In the genomic region with DNA sequence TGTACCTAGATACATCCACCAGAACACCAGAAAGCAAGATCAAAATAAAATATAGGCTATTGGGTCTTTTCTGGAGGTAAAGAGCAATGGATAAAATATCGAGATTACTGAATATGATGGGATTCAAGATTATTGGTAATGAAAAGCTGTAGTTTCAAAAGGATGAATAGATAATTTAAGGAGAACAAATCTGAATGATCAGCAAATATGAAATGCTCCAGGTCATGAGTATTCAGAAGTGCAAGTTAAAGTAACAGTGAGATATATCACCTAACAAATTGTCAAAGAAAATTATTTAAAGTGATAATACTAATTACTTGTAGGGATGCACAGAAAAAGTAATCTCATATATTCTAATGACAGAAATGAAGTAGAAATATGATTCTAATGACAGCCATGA, we compare ENCODE assay signal across 34 cellular contexts.
DNase-seq lines count a peak whose midpoint lies in the region; ATAC-seq, FAIRE-seq and TF ChIP-seq lines count a peak whose summit lies in the region.
"Had no signal": no experiment of that assay in that cellular context is flagged by ENCODE, and none has a peak within 500 bp of the region (broad histone marks: within the 10 kb centered on the region; RNA-seq: fewer than 3 reads in every experiment).

No MANE protein-coding gene starts in this region.

- CTCF ChIA-PET in HepG2 (lab: Yijun Ruan, JAX; ENCODE audit: low intra/inter-chr PET ratio, low total read pairs) (no interaction called here), A549 (lab: Yijun Ruan, JAX) (no interaction called here), IMR-90 (lab: Yijun Ruan, JAX) (interaction anchor here (1.7 kb wide), 1 partner anchor 959 kb away, joined by 4 read pairs; no protein-coding TSS in a partner anchor), K562 (lab: Yijun Ruan, JAX; ENCODE audit: low intra/inter-chr PET ratio) (no interaction called here), OCI-LY7 (lab: Charles Lee; ENCODE audit: unreplicated experiment) (no interaction called here), PC-9 (lab: Charles Lee) (no interaction called here)

- in situ Hi-C loops in HepG2 (cut with HindIII; ENCODE audit: extremely low pct_ligation_motif_present, low pct_unique_long_range_greater_than_20kb) (no loop called here), IMR-90 (cut with MboI; ENCODE audit: low sequenced_read_pairs) (loop anchor here (25.0 kb wide), 2 partner anchors 590 to 890 kb away; no protein-coding TSS in a partner anchor), K562 (cut with MboI) (no loop called here)

- POLR2A ChIA-PET in HepG2 (lab: Yijun Ruan, JAX): no interaction called here
- POLR2A ChIA-PET in A549 (lab: Yijun Ruan, JAX): no interaction called here
- POLR2A ChIA-PET in IMR-90 (lab: Charles Lee; ENCODE audit: unreplicated experiment): no interaction called here
- POLR2A ChIA-PET in K562 (lab: Yijun Ruan, JAX): no interaction called here
- POLR2A ChIA-PET in OCI-LY7 (lab: Charles Lee): interaction anchor here (0.5 to 0.8 kb wide), 2 partner anchors 10 to 1069 kb away, joined by 3 read pairs; no protein-coding TSS in a partner anchor
- POLR2A ChIA-PET in PC-9 (lab: Charles Lee; ENCODE audit: unreplicated experiment): no interaction called here

- TF ChIP-seq CTCF in HepG2 (CRISPR knock-in tag; IDR thresholded peaks at IDR 0.05): no peak
- no peak for TF ChIP-seq CTCF in right lobe of liver (IDR thresholded peaks at IDR 0.05)
- TF ChIP-seq CTCF in A549 (IDR thresholded peaks at IDR 0.05): no peak
- no peak for TF ChIP-seq CTCF in IMR-90 (conservative IDR thresholded peaks at IDR 0.05; ENCODE audit: low read depth, low read length)
- no peak for TF ChIP-seq CTCF in K562 (IDR thresholded peaks at IDR 0.05 in 2 of 3, conservative IDR thresholded peaks at IDR 0.05 in 1 of 3; ENCODE audit: insufficient read depth in 2 of 3, low read depth in 1 of 3, low read length in 3 of 3)
- no peak for TF ChIP-seq CTCF in OCI-LY7 (conservative IDR thresholded peaks at IDR 0.05; ENCODE audit: low read length)
- no peak for TF ChIP-seq CTCF in PC-9 (conservative IDR thresholded peaks at IDR 0.05)

- H3K4me2 ChIP-seq in HepG2 (ENCODE audit: low read depth, low read length) (no peak overlapping the region), A549 (no peak overlapping the region), IMR-90 (ENCODE audit: low read depth, low read length) (no peak overlapping the region), K562 (ENCODE audit: insufficient read depth, low read length) (no peak overlapping the region), OCI-LY7 (ENCODE audit: low read length) (no peak overlapping the region), PC-9 (no peak overlapping the region)
- H3K4me2 ChIP-seq: BLaER1; BLaER1 treated with 17β-estradiol and CSF1 and Interleukin-3, amounts not matched to agents 10 nM and 100 nM had no signal

- H3K36me3 ChIP-seq in HepG2 (replicated peaks in 1 of 2; ENCODE audit: control insufficient read depth in 1 of 2, insufficient read depth in 2 of 2, low read length in 2 of 2): no peaks in the 10 kb centered on the region
- H3K36me3 ChIP-seq in right lobe of liver: no peaks in the 10 kb centered on the region
- no peaks in the 10 kb centered on the region for H3K36me3 ChIP-seq in IMR-90 (ENCODE audit: control insufficient read depth, insufficient read depth, low read length)
- H3K36me3 ChIP-seq in K562 (ENCODE audit: control insufficient read depth, insufficient read depth, low read length): no peaks in the 10 kb centered on the region
- H3K36me3 ChIP-seq in OCI-LY7 (ENCODE audit: insufficient read depth, low read length): no peaks in the 10 kb centered on the region
- no peaks in the 10 kb centered on the region for H3K36me3 ChIP-seq in PC-9 (ENCODE audit: low read depth)
- H3K36me3 ChIP-seq: BE2C; BLaER1; BLaER1 treated with 17β-estradiol and CSF1 and Interleukin-3, amounts not matched to agents 10 nM and 100 nM had no signal

- no peak overlapping the region for H2BK120ac ChIP-seq in IMR-90 (ENCODE audit: low read depth, low read length)

- H3K79me1 ChIP-seq in IMR-90 (ENCODE audit: low read depth in 1 of 2, low read length in 2 of 2): no peaks in the 10 kb centered on the region

- no peak overlapping the region for H4K91ac ChIP-seq in IMR-90 (ENCODE audit: insufficient read depth, low read depth, low read length)

- H2AFZ ChIP-seq in HepG2 (ENCODE audit: low read length) (no peak overlapping the region), IMR-90 (replicated peaks; ENCODE audit: low read length, poor library complexity) (no peak overlapping the region), K562 (ENCODE audit: low read depth, low read length) (no peak overlapping the region), OCI-LY7 (ENCODE audit: low read length) (no peak overlapping the region), PC-9 (no peak overlapping the region)

- no peak overlapping the region for H3K56ac ChIP-seq in IMR-90 (ENCODE audit: extremely low read depth, insufficient read depth, low read length)

- H3K79me2 ChIP-seq in HepG2 (ENCODE audit: insufficient read depth, low read length): no peaks in the 10 kb centered on the region
- no peaks in the 10 kb centered on the region for H3K79me2 ChIP-seq in K562 (ENCODE audit: control insufficient read depth, insufficient read depth, low read length)
- H3K79me2 ChIP-seq in OCI-LY7 (ENCODE audit: insufficient read depth, low read depth, low read length): no peaks in the 10 kb centered on the region
- no peaks in the 10 kb centered on the region for H3K79me2 ChIP-seq in PC-9 (ENCODE audit: low read depth)

- no peak overlapping the region for H2AK9ac ChIP-seq in IMR-90 (replicated peaks; ENCODE audit: low read depth, low read length, poor library complexity)

- no peak overlapping the region for H4K5ac ChIP-seq in IMR-90 (ENCODE audit: low read depth, low read length)

- ATAC-seq in HepG2: no peak
- ATAC-seq in right lobe of liver: no peak
- ATAC-seq in A549: no peak
- no peak for ATAC-seq in IMR-90 (ENCODE audit: low read depth)
- no peak for ATAC-seq in K562
- ATAC-seq: CD8-positive, alpha-beta T cell had no signal

- H3K18ac ChIP-seq in IMR-90 (ENCODE audit: low read depth, low read length): no peak overlapping the region

- no peak overlapping the region for H2AK5ac ChIP-seq in IMR-90 (ENCODE audit: low read depth, low read length)

- 6% methylated on average over 1 of the region's 1 CpG for WGBS in HepG2 (ENCODE audit: low lambda C conversion rate)
- 75% methylated on average over 1 of the region's 1 CpG for WGBS in right lobe of liver (ENCODE audit: insufficient coverage, low coverage, low lambda C conversion rate, missing lambda C conversion rate)
- WGBS in A549 (ENCODE audit: missing lambda C conversion rate): 18% methylated on average over 1 of the region's 1 CpG
- no CpG with 5 or more reads among the region's 1 CpG for WGBS in IMR-90 (ENCODE audit: extremely low coverage in 2 of 2, insufficient read length in 1 of 2), 2 experiments
- 0% methylated on average over 1 of the region's 1 CpG for WGBS in K562 (ENCODE audit: insufficient coverage, low coverage, missing lambda C conversion rate)

- TF ChIP-seq EP300 in HepG2 (IDR thresholded peaks at IDR 0.05; ENCODE audit: low read depth in 2 of 2, low read length in 2 of 2): no peak
- no peak for TF ChIP-seq EP300 in HepG2 (CRISPR knock-in tag; IDR thresholded peaks at IDR 0.05; ENCODE audit: borderline replicate concordance)
- TF ChIP-seq EP300 in A549 (IDR thresholded peaks at IDR 0.05): no peak
- TF ChIP-seq EP300 in K562 (IDR thresholded peaks at IDR 0.05; ENCODE audit: low read length): no peak

- TF ChIP-seq POLR2A in HepG2 (IDR thresholded peaks at IDR 0.05; ENCODE audit: insufficient read depth in 1 of 2, low read depth in 2 of 2, low read length in 2 of 2): no peak
- no peak for TF ChIP-seq POLR2A in right lobe of liver (IDR thresholded peaks at IDR 0.05)
- no peak for TF ChIP-seq POLR2A in A549 (IDR thresholded peaks at IDR 0.05; ENCODE audit: low read length)
- TF ChIP-seq POLR2A in IMR-90 (IDR thresholded peaks at IDR 0.05; ENCODE audit: low read depth, low read length): no peak
- no peak for TF ChIP-seq POLR2A in K562 (conservative IDR thresholded peaks at IDR 0.05)
- TF ChIP-seq POLR2A in erythroblast (IDR thresholded peaks at IDR 0.05; ENCODE audit: low read length): no peak

- no peak overlapping the region for H3K9ac ChIP-seq in HepG2 (ENCODE audit: insufficient read depth, low read depth, low read length)
- no peak overlapping the region for H3K9ac ChIP-seq in IMR-90 (ENCODE audit: low read depth, low read length)
- no peak overlapping the region for H3K9ac ChIP-seq in K562 (ENCODE audit: insufficient read depth in 1 of 2, low read depth in 2 of 2, low read length in 2 of 2)
- H3K9ac ChIP-seq: BLaER1; BLaER1 treated with 17β-estradiol and CSF1 and Interleukin-3, amounts not matched to agents 10 nM and 100 nM had no signal

- no peak overlapping the region for H2BK5ac ChIP-seq in IMR-90 (ENCODE audit: low read depth, low read length, poor library complexity, severe bottlenecking)

- no peak overlapping the region for H3K14ac ChIP-seq in IMR-90 (replicated peaks; ENCODE audit: low read depth, low read length)

- H3K9me3 ChIP-seq in HepG2 (ENCODE audit: low read length): no peaks in the 10 kb centered on the region
- no peaks in the 10 kb centered on the region for H3K9me3 ChIP-seq in right lobe of liver
- no peaks in the 10 kb centered on the region for H3K9me3 ChIP-seq in A549
- H3K9me3 ChIP-seq in IMR-90 (ENCODE audit: control insufficient read depth, insufficient read depth, low read length): no peaks in the 10 kb centered on the region
- H3K9me3 ChIP-seq in K562 (replicated peaks; ENCODE audit: control insufficient read depth, insufficient read depth, low read depth, low read length): no peaks in the 10 kb centered on the region
- no peaks in the 10 kb centered on the region for H3K9me3 ChIP-seq in OCI-LY7 (ENCODE audit: low read length)
- H3K9me3 ChIP-seq in PC-9 (ENCODE audit: insufficient read depth, low read depth): no peaks in the 10 kb centered on the region
- H3K9me3 ChIP-seq: BE2C, BLaER1, Caco-2 had no signal

- H3K27ac ChIP-seq in HepG2 (ENCODE audit: extremely low read length, insufficient read depth, low read length): no peak overlapping the region
- H3K27ac ChIP-seq in right lobe of liver: no peak overlapping the region
- H3K27ac ChIP-seq in A549: no peak overlapping the region
- no peak overlapping the region for H3K27ac ChIP-seq in IMR-90 (ENCODE audit: insufficient read depth, low read length)
- H3K27ac ChIP-seq in K562 (ENCODE audit: extremely low read depth, low read depth, low read length): no peak overlapping the region
- no peak overlapping the region for H3K27ac ChIP-seq in OCI-LY7 (ENCODE audit: low read depth, low read length, poor library complexity, severe bottlenecking)
- no peak overlapping the region for H3K27ac ChIP-seq in PC-9
- H3K27ac ChIP-seq: 22Rv1; BLaER1; BLaER1 treated with 17β-estradiol and CSF1 and Interleukin-3, amounts not matched to agents 10 nM and 100 nM; C4-2B had no signal

- H3K9me1 ChIP-seq in IMR-90 (ENCODE audit: insufficient read depth, low read length): 0 out of 2 replicates have a peak, but pooled peaks cover 5% of the 10 kb centered on the region
- no peaks in the 10 kb centered on the region for H3K9me1 ChIP-seq in K562 (ENCODE audit: control insufficient read depth, insufficient read depth, low read length)

- TF ChIP-seq RAD21 in HepG2 (CRISPR knock-in tag; IDR thresholded peaks at IDR 0.05): no peak
- no peak for TF ChIP-seq RAD21 in A549 (conservative IDR thresholded peaks at IDR 0.05 in 1 of 2, IDR thresholded peaks at IDR 0.05 in 1 of 2)
- no peak for TF ChIP-seq RAD21 in IMR-90 (IDR thresholded peaks at IDR 0.05; ENCODE audit: low read length)
- no peak for TF ChIP-seq RAD21 in K562 (CRISPR knock-in tag; conservative IDR thresholded peaks at IDR 0.05 in 1 of 2, IDR thresholded peaks at IDR 0.05 in 1 of 2)

- H4K20me1 ChIP-seq in HepG2 (ENCODE audit: insufficient read depth, low read length) (no peaks in the 10 kb centered on the region), IMR-90 (ENCODE audit: insufficient read depth, low read length) (no peaks in the 10 kb centered on the region), K562 (replicated peaks; ENCODE audit: control insufficient read depth, insufficient read depth, low read length) (no peaks in the 10 kb centered on the region), OCI-LY7 (ENCODE audit: insufficient read depth, low read length) (no peaks in the 10 kb centered on the region), PC-9 (ENCODE audit: insufficient read depth) (no peaks in the 10 kb centered on the region)
- H4K20me1 ChIP-seq: BLaER1; BLaER1 treated with 17β-estradiol and CSF1 and Interleukin-3, amounts not matched to agents 10 nM and 100 nM had no signal

- no peak overlapping the region for H4K8ac ChIP-seq in IMR-90 (ENCODE audit: low read depth in 2 of 2, low read length in 2 of 2)

- H3F3A ChIP-seq in PC-9 (ENCODE audit: insufficient read depth, low read depth): no peaks in the 10 kb centered on the region

- H3K23ac ChIP-seq in IMR-90 (ENCODE audit: low read depth, low read length): no peak overlapping the region

- no peak overlapping the region for H3K4ac ChIP-seq in IMR-90 (ENCODE audit: low read depth, low read length)

- no TSS peak for BruUV-seq in HepG2 (replicated peaks; lab: Mats Ljungman, UMichigan)
- no TSS peak for BruUV-seq in IMR-90 (replicated peaks; lab: Mats Ljungman, UMichigan)
- no TSS peak for BruUV-seq in K562 (replicated peaks; lab: Mats Ljungman, UMichigan)
- no TSS peak for BruUV-seq in OCI-LY7 (replicated peaks; lab: Mats Ljungman, UMichigan)
- no TSS peak for BruUV-seq in PC-9 (replicated peaks; lab: Mats Ljungman, UMichigan)

- dilution Hi-C loops in IMR-90 (cut with HindIII; ENCODE audit: low sequenced_read_pairs, unreplicated experiment): no loop called here

- H3K4me1 ChIP-seq in HepG2 (ENCODE audit: insufficient read depth, low read length) (no peaks in the 10 kb centered on the region), right lobe of liver (no peaks in the 10 kb centered on the region), A549 (no peaks in the 10 kb centered on the region), IMR-90 (ENCODE audit: control insufficient read depth, insufficient read depth, low read length) (peaks cover 4% of the 10 kb centered on the region), K562 (replicated peaks in 1 of 2; ENCODE audit: control insufficient read depth in 2 of 2, insufficient read depth in 2 of 2, low read length in 2 of 2) (no peaks in the 10 kb centered on the region), OCI-LY7 (ENCODE audit: insufficient read depth, low read length, poor library complexity, severe bottlenecking) (no peaks in the 10 kb centered on the region), PC-9 (replicated peaks; ENCODE audit: insufficient read depth) (no peaks in the 10 kb centered on the region)
- H3K4me1 ChIP-seq: BE2C; BLaER1; BLaER1 treated with 17β-estradiol and CSF1 and Interleukin-3, amounts not matched to agents 10 nM and 100 nM; Caco-2 had no signal

- H2BK15ac ChIP-seq in IMR-90 (ENCODE audit: low read depth, low read length): no peak overlapping the region

- FAIRE-seq in HepG2 (lab: Jason Lieb, UNC) (no peak), A549 (lab: Jason Lieb, UNC) (no peak), K562 (lab: Jason Lieb, UNC) (no peak)
- FAIRE-seq: A204.1, D721Med had no signal

- intact Hi-C loops in HepG2 (cut with micrococcal nuclease; ENCODE audit: unreplicated experiment) (no loop called here), right lobe of liver (cut with DNase I) (no loop called here), IMR-90 (cut with micrococcal nuclease) (no loop called here), K562 (cut with micrococcal nuclease) (no loop called here), OCI-LY7 (cut with micrococcal nuclease; ENCODE audit: unreplicated experiment) (no loop called here), PC-9 (cut with micrococcal nuclease; ENCODE audit: unreplicated experiment) (no loop called here)

- DNase-seq in HepG2 (ENCODE audit: low spot score) (no peak), right lobe of liver (no peak), A549 (ENCODE audit: low read depth in 1 of 2, low spot score in 1 of 2) (no peak), IMR-90 (no peak), K562 (ENCODE audit: extremely low read depth in 1 of 4, low spot score in 3 of 4) (no peak), OCI-LY7 (ENCODE audit: low spot score) (no peak), erythroblast (lab: John Stamatoyannopoulos, UW) (no peak), PC-9 (no peak)
- DNase-seq: 8988T; ACHN; AML-193; BE2C; C1 segment of cervical spinal cord; Caco-2; Calu3; CD4-positive, alpha-beta memory T cell; CD4-positive, alpha-beta T cell; CD4-positive, CD25-positive, alpha-beta regulatory T cell; CD8-positive, alpha-beta memory T cell; CD8-positive, alpha-beta T cell; COR-L47; DMS 273 treated with DMSO at 0.1 percent for 48 hours; DMS153; DMS53; DMS79; DMS79 treated with DMSO at 0.1 percent for 48 hours; DND-41; EL had no signal

- H2BK20ac ChIP-seq in IMR-90 (ENCODE audit: low read depth, low read length): no peak overlapping the region

- no peaks in the 10 kb centered on the region for H3K27me3 ChIP-seq in HepG2 (ENCODE audit: control insufficient read depth in 1 of 2, insufficient read depth in 2 of 2, low read length in 2 of 2)
- no peaks in the 10 kb centered on the region for H3K27me3 ChIP-seq in right lobe of liver
- H3K27me3 ChIP-seq in IMR-90 (ENCODE audit: control insufficient read depth, insufficient read depth, low read length): no peaks in the 10 kb centered on the region
- no peaks in the 10 kb centered on the region for H3K27me3 ChIP-seq in K562 (ENCODE audit: control insufficient read depth in 2 of 2, insufficient read depth in 2 of 2, low read length in 2 of 2)
- no peaks in the 10 kb centered on the region; the same call in 1 of the 2 replicates for H3K27me3 ChIP-seq in PC-9 (ENCODE audit: insufficient read depth, low read depth)
- H3K27me3 ChIP-seq: BE2C; BLaER1; BLaER1 treated with 17β-estradiol and CSF1 and Interleukin-3, amounts not matched to agents 10 nM and 100 nM had no signal

- H3K9me2 ChIP-seq in OCI-LY7 (ENCODE audit: insufficient read depth, low read length) (no peaks in the 10 kb centered on the region), PC-9 (ENCODE audit: insufficient read depth) (no peaks in the 10 kb centered on the region)

- H3K4me3 ChIP-seq in HepG2 (replicated peaks in 1 of 3; ENCODE audit: insufficient read depth in 1 of 3, low read depth in 2 of 3, low read length in 3 of 3) (no peak overlapping the region), right lobe of liver (no peak overlapping the region), A549 (no peak overlapping the region), IMR-90 (ENCODE audit: insufficient read depth, low read depth, low read length) (no peak overlapping the region), K562 (no peak overlapping the region), OCI-LY7 (ENCODE audit: low read depth, low read length, poor library complexity, severe bottlenecking) (no peak overlapping the region), PC-9 (no peak overlapping the region)
- H3K4me3 ChIP-seq: BLaER1; BLaER1 treated with 17β-estradiol and CSF1 and Interleukin-3, amounts not matched to agents 10 nM and 100 nM had no signal

Comparison
In these comparisons a context has a peak if more than half of its experiments do, and no peak if none do; other contexts are left out.
1. Of the 241 proteins assayed by ChIP-seq in both HepG2 and K562: peak only in HepG2: MAFF and MAFK; only in K562: none; in both: none; in neither: 239.